Comparison of ENCODE assay signal across 16 cellular contexts in the genomic region with DNA sequence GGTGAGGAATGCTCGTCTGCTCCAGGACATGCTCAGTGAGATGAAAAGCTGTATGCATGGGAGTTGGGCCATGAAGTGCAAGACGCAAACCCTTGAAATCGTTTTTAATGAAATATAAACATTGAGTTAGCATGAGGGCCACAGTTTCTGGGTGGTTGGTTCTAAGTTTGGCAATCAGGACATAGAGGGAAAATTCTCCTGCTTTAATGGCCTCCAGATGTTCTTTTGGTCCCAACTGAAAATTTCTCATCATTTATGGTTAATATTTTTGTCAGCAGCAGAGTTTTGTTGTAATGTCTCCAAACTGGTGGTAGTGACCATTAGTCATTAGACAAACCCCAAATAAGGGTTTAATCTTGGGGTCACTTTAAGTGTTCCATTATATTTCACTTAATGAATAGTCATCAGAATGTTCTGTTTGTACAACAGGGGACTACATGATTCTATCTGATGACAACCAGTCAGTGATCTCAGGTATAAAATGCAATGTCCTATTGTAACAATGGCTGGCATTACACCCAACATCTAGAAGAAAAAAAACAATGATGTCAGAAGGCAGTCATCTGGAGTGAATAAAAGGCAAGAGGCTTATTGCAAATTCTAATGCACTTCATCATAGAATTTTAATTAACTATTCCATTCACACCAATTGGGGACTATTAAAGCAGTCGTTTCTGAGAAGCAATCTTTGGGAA.
DNase-seq lines count a peak whose midpoint lies in the region; ATAC-seq, FAIRE-seq and TF ChIP-seq lines count a peak whose summit lies in the region.
"Had no signal": no experiment of that assay in that cellular context is flagged by ENCODE, and none has a peak within 500 bp of the region (broad histone marks: within the 10 kb centered on the region; RNA-seq: fewer than 3 reads in every experiment).

No MANE protein-coding gene starts in this region.

- no peak overlapping the region for H3K9ac ChIP-seq in fibroblast of lung (ENCODE audit: insufficient read depth, low read length)
- H3K9ac ChIP-seq: BLaER1 treated with 17β-estradiol and CSF1 and Interleukin-3, amounts not matched to agents 10 nM and 100 nM had no signal

- no peaks in the 10 kb centered on the region for H3K79me2 ChIP-seq in fibroblast of lung (ENCODE audit: control insufficient read depth, insufficient read depth, low read length)

- POLR2A ChIA-PET in Caco-2 (lab: Charles Lee): no interaction called here
- POLR2A ChIA-PET in activated CD4-positive, alpha-beta T cell treated with anti-CD3 and anti-CD28 coated beads, Interleukin-2, amount 10 ng/mL, durations not matched to agents 7 days and 5 days (lab: Charles Lee): no interaction called here

- DNase-seq in Caco-2 (no peak), RCC 7860 (ENCODE audit: low spot score) (peak; percentile 49), fibroblast of lung (ENCODE audit: low read depth in 2 of 2) (peak; percentile 88 to 89), sigmoid colon (no peak), progenitor cell of endocrine pancreas (ENCODE audit: low spot score, unreplicated experiment) (no peak)
- no peak for DNase-seq in activated CD4-positive, alpha-beta T cell treated with anti-CD3 and anti-CD28 coated beads, Interleukin-2, amount 10 ng/mL, durations not matched to agents 7 days and 5 days
- DNase-seq: activated CD4-positive, alpha-beta T cell treated with anti-CD3 and anti-CD28 coated beads for 48 hours; activated T-cell treated with anti-CD3 and anti-CD28 coated beads, Interleukin-2, amount 50 U/mL, for 4 hours; NCI-H1694 treated with DMSO at 0.1 percent for 48 hours; NCI-H69; stimulated activated naive CD8-positive, alpha-beta T cell treated with anti-CD3 and anti-CD28 coated beads, Interleukin-15, amount 100 ng/mL, for 72 hours; T-helper 2 cell had no signal

- WGBS in sigmoid colon, 2 donors: 63 to 64% methylated on average over 4 of the region's 4 CpGs

- H3K4me1 Mint-ChIP-seq in Caco-2 (ENCODE audit: low read depth, unreplicated experiment) (peaks cover 50% of the 10 kb centered on the region), progenitor cell of endocrine pancreas (ENCODE audit: low read depth) (peaks cover 27% of the 10 kb centered on the region)
- no peaks in the 10 kb centered on the region for H3K4me1 Mint-ChIP-seq in activated CD4-positive, alpha-beta T cell treated with anti-CD3 and anti-CD28 coated beads, Interleukin-2, amount 10 ng/mL, durations not matched to agents 7 days and 5 days
- H3K4me1 Mint-ChIP-seq: stimulated activated naive CD8-positive, alpha-beta T cell treated with anti-CD3 and anti-CD28 coated beads, Interleukin-15, amount 100 ng/mL, for 72 hours had no signal

- H4K20me1 ChIP-seq in fibroblast of lung (ENCODE audit: control insufficient read depth, extremely low read depth, insufficient read depth, low read length): no peaks in the 10 kb centered on the region
- H4K20me1 ChIP-seq: BLaER1 treated with 17β-estradiol and CSF1 and Interleukin-3, amounts not matched to agents 10 nM and 100 nM had no signal

- peaks cover 23% of the 10 kb centered on the region for H3K36me3 Mint-ChIP-seq in Caco-2 (ENCODE audit: insufficient read depth, unreplicated experiment)
- H3K36me3 Mint-ChIP-seq in progenitor cell of endocrine pancreas (ENCODE audit: insufficient read depth): no peaks in the 10 kb centered on the region
- H3K36me3 Mint-ChIP-seq in activated CD4-positive, alpha-beta T cell treated with anti-CD3 and anti-CD28 coated beads, Interleukin-2, amount 10 ng/mL, durations not matched to agents 7 days and 5 days (ENCODE audit: low read depth): no peaks in the 10 kb centered on the region

- H3K4me3 Mint-ChIP-seq in Caco-2 (ENCODE audit: unreplicated experiment): no peak overlapping the region
- H3K4me3 Mint-ChIP-seq in progenitor cell of endocrine pancreas (ENCODE audit: low read depth): no peak overlapping the region
- H3K4me3 Mint-ChIP-seq in activated CD4-positive, alpha-beta T cell treated with anti-CD3 and anti-CD28 coated beads, Interleukin-2, amount 10 ng/mL, durations not matched to agents 7 days and 5 days: no peak overlapping the region
- H3K4me3 Mint-ChIP-seq: activated T-cell treated with anti-CD3 and anti-CD28 coated beads, Interleukin-2, amount 50 U/mL, for 4 hours; stimulated activated naive CD8-positive, alpha-beta T cell treated with anti-CD3 and anti-CD28 coated beads, Interleukin-15, amount 100 ng/mL, for 72 hours had no signal

- no peak overlapping the region for H3K4me2 ChIP-seq in fibroblast of lung (ENCODE audit: extremely low read depth, insufficient read depth, low read length)
- H3K4me2 ChIP-seq: BLaER1 treated with 17β-estradiol and CSF1 and Interleukin-3, amounts not matched to agents 10 nM and 100 nM had no signal

- H3K4me3 ChIP-seq in Caco-2 (ENCODE audit: low read depth, low read length) (no peak overlapping the region), fibroblast of lung (replicated peaks in 1 of 4; ENCODE audit: control extremely low read depth in 1 of 4, insufficient read depth in 1 of 4, low read depth in 3 of 4, low read length in 4 of 4) (no peak overlapping the region), sigmoid colon (no peak overlapping the region)
- H3K4me3 ChIP-seq: BLaER1 treated with 17β-estradiol and CSF1 and Interleukin-3, amounts not matched to agents 10 nM and 100 nM had no signal

- TF ChIP-seq EP300 in sigmoid colon (IDR thresholded peaks at IDR 0.05): no peak

- H3K9me3 Mint-ChIP-seq in Caco-2 (ENCODE audit: unreplicated experiment): no peaks in the 10 kb centered on the region
- no peaks in the 10 kb centered on the region for H3K9me3 Mint-ChIP-seq in progenitor cell of endocrine pancreas (ENCODE audit: low read depth)
- H3K9me3 Mint-ChIP-seq in activated CD4-positive, alpha-beta T cell treated with anti-CD3 and anti-CD28 coated beads, Interleukin-2, amount 10 ng/mL, durations not matched to agents 7 days and 5 days: no peaks in the 10 kb centered on the region
- H3K9me3 Mint-ChIP-seq: activated T-cell treated with anti-CD3 and anti-CD28 coated beads, Interleukin-2, amount 50 U/mL, for 4 hours; stimulated activated naive CD8-positive, alpha-beta T cell treated with anti-CD3 and anti-CD28 coated beads, Interleukin-15, amount 100 ng/mL, for 72 hours had no signal

- peaks cover 85% of the 10 kb centered on the region for H3K4me1 ChIP-seq in Caco-2
- H3K4me1 ChIP-seq in fibroblast of lung (ENCODE audit: control insufficient read depth, extremely low read depth, insufficient read depth, low read length): peaks cover 12% of the 10 kb centered on the region
- H3K4me1 ChIP-seq in sigmoid colon: peaks cover 0 to 67% (median 37%) of the 10 kb centered on the region in 4 donors

- H2AFZ ChIP-seq in fibroblast of lung (ENCODE audit: low read length): no peak overlapping the region

- ATAC-seq in HG03354 (IDR thresholded peaks at IDR 0.05; ENCODE audit: poor library complexity, severe bottlenecking, unreplicated experiment) (no peak), HG02884 (IDR thresholded peaks at IDR 0.05; ENCODE audit: unreplicated experiment) (no peak)
- ATAC-seq: activated T-cell treated with anti-CD3 and anti-CD28 coated beads, Interleukin-2, amount 50 U/mL, for 4 hours; stimulated activated naive CD8-positive, alpha-beta T cell treated with anti-CD3 and anti-CD28 coated beads, Interleukin-15, amount 100 ng/mL, for 72 hours had no signal

- H3K27me3 ChIP-seq in Caco-2 (replicated peaks; ENCODE audit: control insufficient read depth, insufficient read depth, low read length) (no peaks in the 10 kb centered on the region), fibroblast of lung (ENCODE audit: control insufficient read depth, insufficient read depth, low read length) (peaks cover 2% of the 10 kb centered on the region), sigmoid colon (no peaks in the 10 kb centered on the region)
- H3K27me3 ChIP-seq: BLaER1 treated with 17β-estradiol and CSF1 and Interleukin-3, amounts not matched to agents 10 nM and 100 nM had no signal

- H3K9me3 ChIP-seq in Caco-2 (peaks cover 3% of the 10 kb centered on the region), fibroblast of lung (ENCODE audit: control insufficient read depth, insufficient read depth, low read depth, low read length) (no peaks in the 10 kb centered on the region), sigmoid colon (no peaks in the 10 kb centered on the region)
- H3K9me3 ChIP-seq: BLaER1 treated with 17β-estradiol and CSF1 and Interleukin-3, amounts not matched to agents 10 nM and 100 nM had no signal

- TF ChIP-seq POLR2A in sigmoid colon (IDR thresholded peaks at IDR 0.05): no peak

- intact Hi-C loops in Caco-2 (cut with micrococcal nuclease; ENCODE audit: unreplicated experiment) (no loop called here), sigmoid colon (cut with DNase I) (no loop called here)

- no TSS peak for BruUV-seq in Caco-2 (replicated peaks; lab: Mats Ljungman, UMichigan)

- H3K27ac ChIP-seq in fibroblast of lung (ENCODE audit: insufficient read depth, low read length): no peak overlapping the region
- H3K27ac ChIP-seq in sigmoid colon: peak overlapping the region in 3 of 4 donors; percentile 74 to 83 (median 80)

- H3K27ac Mint-ChIP-seq in Caco-2 (ENCODE audit: unreplicated experiment): peak overlapping the region; percentile 95
- H3K27ac Mint-ChIP-seq in progenitor cell of endocrine pancreas: no peak overlapping the region
- no peak overlapping the region for H3K27ac Mint-ChIP-seq in activated CD4-positive, alpha-beta T cell treated with anti-CD3 and anti-CD28 coated beads, Interleukin-2, amount 10 ng/mL, durations not matched to agents 7 days and 5 days
- H3K27ac Mint-ChIP-seq: stimulated activated naive CD8-positive, alpha-beta T cell treated with anti-CD3 and anti-CD28 coated beads, Interleukin-15, amount 100 ng/mL, for 72 hours had no signal

- no peaks in the 10 kb centered on the region for H3K36me3 ChIP-seq in Caco-2 (ENCODE audit: control insufficient read depth, insufficient read depth, low read length)
- no peaks in the 10 kb centered on the region for H3K36me3 ChIP-seq in fibroblast of lung (ENCODE audit: control insufficient read depth, insufficient read depth, low read length)
- no peaks in the 10 kb centered on the region for H3K36me3 ChIP-seq in sigmoid colon
- H3K36me3 ChIP-seq: BLaER1 treated with 17β-estradiol and CSF1 and Interleukin-3, amounts not matched to agents 10 nM and 100 nM had no signal

- H3K27me3 Mint-ChIP-seq in Caco-2 (ENCODE audit: insufficient read depth, unreplicated experiment) (no peaks in the 10 kb centered on the region), progenitor cell of endocrine pancreas (no peaks in the 10 kb centered on the region)
- peaks cover 7% of the 10 kb centered on the region for H3K27me3 Mint-ChIP-seq in activated CD4-positive, alpha-beta T cell treated with anti-CD3 and anti-CD28 coated beads, Interleukin-2, amount 10 ng/mL, durations not matched to agents 7 days and 5 days

- no peak for FAIRE-seq in RCC 7860 (lab: Jason Lieb, UNC)
- FAIRE-seq: frontal cortex had no signal

- TF ChIP-seq CTCF in Caco-2 (IDR thresholded peaks at IDR 0.05; ENCODE audit: insufficient read depth in 1 of 2, low read depth in 1 of 2, low read length in 1 of 2, severe bottlenecking in 1 of 2, unreplicated experiment in 1 of 2): no peak
- no peak for TF ChIP-seq CTCF in fibroblast of lung (conservative IDR thresholded peaks at IDR 0.05 in 1 of 2, IDR thresholded peaks at IDR 0.05 in 1 of 2; ENCODE audit: low read depth in 1 of 2, low read length in 2 of 2)
- TF ChIP-seq CTCF in sigmoid colon (IDR thresholded peaks at IDR 0.05): no peak
- no peak for TF ChIP-seq CTCF in progenitor cell of endocrine pancreas (IDR thresholded peaks at IDR 0.05; ENCODE audit: unreplicated experiment)

- CTCF ChIA-PET in Caco-2 (lab: Charles Lee): interaction anchor here (1.6 kb wide), 1 partner anchor 127 kb away, joined by 4 read pairs; no protein-coding TSS in a partner anchor
- CTCF ChIA-PET in activated CD4-positive, alpha-beta T cell treated with anti-CD3 and anti-CD28 coated beads, Interleukin-2, amount 10 ng/mL, durations not matched to agents 7 days and 5 days (lab: Charles Lee): no interaction called here

Comparison
In these comparisons a context has a peak if more than half of its experiments do, and no peak if none do; other contexts are left out.
1. DNase-seq: peak in RCC 7860 (single experiment) and fibroblast of lung (2 of 2); none in Caco-2 (0 of 2), sigmoid colon (single experiment), progenitor cell of endocrine pancreas (single experiment) and activated CD4-positive, alpha-beta T cell treated with anti-CD3 and anti-CD28 coated beads, Interleukin-2, amount 10 ng/mL, durations not matched to agents 7 days and 5 days (single experiment).